ENCODE assay signal across 11 cellular contexts in genomic region chr17:59762022-59762825, GRCh38. TPM values are rescaled to one million over a fixed set of nuclear protein-coding genes. Genes with fewer than 3 reads are reported as not detected.
DNase-seq lines count a peak whose midpoint lies in the region; ATAC-seq and TF ChIP-seq lines count a peak whose summit lies in the region.
"Had no signal": no experiment of that assay in that cellular context is flagged by ENCODE, and none has a peak within 500 bp of the region (broad histone marks: within the 10 kb centered on the region; RNA-seq: fewer than 3 reads in every experiment).

No MANE protein-coding gene starts in this region.

- peak overlapping the region in 1 of 2 experiments; percentile 91 for H3K4ac ChIP-seq in mesenchymal stem cell (ENCODE audit: low read depth in 1 of 2, low read length in 2 of 2)

- peak overlapping the region; percentile 99 for H2AK5ac ChIP-seq in mesenchymal stem cell (ENCODE audit: low read length, severe bottlenecking)

- ATAC-seq in left ventricle myocardium superior: no peak
- ATAC-seq: sciatic nerve had no signal

- intact Hi-C loops in vagina (cut with DNase I): no loop called here
- intact Hi-C loops in left ventricle myocardium superior (cut with micrococcal nuclease): no loop called here

- peak overlapping the region; percentile 5 for H3K4me2 ChIP-seq in mesenchymal stem cell (ENCODE audit: low read length, poor library complexity, severe bottlenecking)

- TF ChIP-seq CTCF in vagina (IDR thresholded peaks at IDR 0.05): no peak

- H2AFZ ChIP-seq in mesenchymal stem cell (ENCODE audit: low read depth, low read length): no peak overlapping the region

- H3K9ac ChIP-seq in HUES64 (ENCODE audit: low read depth, low read length) (peak overlapping the region; percentile 48; the same call in 1 of the 2 replicates), adipocyte (ENCODE audit: low read length) (peak overlapping the region; percentile 45), mesenchymal stem cell (ENCODE audit: low read length) (peak overlapping the region; percentile 82)

- TF ChIP-seq POLR2A in vagina (IDR thresholded peaks at IDR 0.05): no peak

- H3K14ac ChIP-seq in mesenchymal stem cell (ENCODE audit: low read length in 2 of 2): no peak overlapping the region

- peaks cover 2% of the 10 kb centered on the region; the same call in 1 of the 2 replicates for H3K9me3 ChIP-seq in HUES64 (ENCODE audit: insufficient read depth, low read depth, low read length)
- peaks cover 4% of the 10 kb centered on the region for H3K9me3 ChIP-seq in adipocyte (ENCODE audit: control insufficient read depth, low read length)
- no peaks in the 10 kb centered on the region for H3K9me3 ChIP-seq in mesenchymal stem cell (ENCODE audit: control insufficient read depth, low read length)
- H3K9me3 ChIP-seq in vagina: no peaks in the 10 kb centered on the region

- H4K91ac ChIP-seq in mesenchymal stem cell (ENCODE audit: low read length): no peak overlapping the region

- H3K4me3 ChIP-seq in HUES64 (ENCODE audit: low read length) (no peak overlapping the region), adipocyte (ENCODE audit: low read length) (no peak overlapping the region), mesenchymal stem cell (ENCODE audit: insufficient read depth in 1 of 2, low read depth in 1 of 2, low read length in 2 of 2) (no peak overlapping the region), vagina (no peak overlapping the region)

- H3K27ac ChIP-seq in HUES64 (ENCODE audit: low read depth, low read length) (peak overlapping the region; percentile 63), mesenchymal stem cell (ENCODE audit: low read length, poor library complexity, severe bottlenecking) (peak overlapping the region; percentile 100), vagina (no peak overlapping the region)

- no peak overlapping the region for H2BK15ac ChIP-seq in mesenchymal stem cell (ENCODE audit: low read depth, poor library complexity, severe bottlenecking)

- no peak overlapping the region for H4K8ac ChIP-seq in mesenchymal stem cell (ENCODE audit: low read length)

- DNase-seq in CD1c-positive myeloid dendritic cell (ENCODE audit: extremely low spot score) (peak; percentile 29), adipocyte (ENCODE audit: low read depth) (peak; percentile 77), mesenchymal stem cell (peak; percentile 89), LoVo (ENCODE audit: low spot score) (no peak), epidermal melanocyte (ENCODE audit: insufficient read length, low spot score) (no peak), vagina (ENCODE audit: extremely low spot score in 2 of 2) (no peak), left ventricle myocardium superior (no peak)
- DNase-seq: effector CD8-positive, alpha-beta T cell; Right ventricle myocardium superior had no signal

- H3K23ac ChIP-seq in mesenchymal stem cell (ENCODE audit: low read length in 2 of 2): no peak overlapping the region

- H3K4me1 ChIP-seq in HUES64 (ENCODE audit: insufficient read depth, low read length): peaks cover 17% of the 10 kb centered on the region
- H3K4me1 ChIP-seq in adipocyte (ENCODE audit: control insufficient read depth, insufficient read depth, low read length): peaks cover 33% of the 10 kb centered on the region
- peaks cover 8% of the 10 kb centered on the region for H3K4me1 ChIP-seq in mesenchymal stem cell (ENCODE audit: control insufficient read depth, insufficient read depth, low read depth, low read length)
- no peaks in the 10 kb centered on the region for H3K4me1 ChIP-seq in vagina

- WGBS in HUES64: 100% methylated on average over 2 of the region's 4 CpGs
- no CpG with 5 or more reads among the region's 4 CpGs for WGBS in mesenchymal stem cell

- peak overlapping the region; percentile 99 for H2BK5ac ChIP-seq in mesenchymal stem cell (ENCODE audit: low read depth, low read length, poor library complexity, severe bottlenecking)

- no peak overlapping the region for H2BK12ac ChIP-seq in mesenchymal stem cell (ENCODE audit: low read length in 2 of 2)

- peak overlapping the region in 1 of 2 experiments; percentile 37 for H3K18ac ChIP-seq in mesenchymal stem cell (ENCODE audit: low read depth in 1 of 2, low read length in 2 of 2)

- H3K27me3 ChIP-seq in HUES64 (ENCODE audit: insufficient read depth, low read length) (no peaks in the 10 kb centered on the region), adipocyte (replicated peaks; ENCODE audit: control insufficient read depth, insufficient read depth, low read length) (no peaks in the 10 kb centered on the region), mesenchymal stem cell (ENCODE audit: control insufficient read depth in 1 of 2, insufficient read depth in 1 of 2, low read length in 2 of 2) (no peaks in the 10 kb centered on the region), vagina (no peaks in the 10 kb centered on the region)

- peaks cover 3% of the 10 kb centered on the region for H3K79me1 ChIP-seq in mesenchymal stem cell (replicated peaks; ENCODE audit: low read length, poor library complexity, severe bottlenecking)

- H2BK120ac ChIP-seq in mesenchymal stem cell (ENCODE audit: low read depth, low read length): peak overlapping the region; percentile 58

- H3K36me3 ChIP-seq in HUES64 (ENCODE audit: insufficient read depth, low read length): peaks cover 12% of the 10 kb centered on the region; the same call in 1 of the 2 replicates
- peaks cover 18% of the 10 kb centered on the region for H3K36me3 ChIP-seq in adipocyte (ENCODE audit: control insufficient read depth, insufficient read depth, low read length, severe bottlenecking)
- peaks cover 2 to 18% of the 10 kb centered on the region in 2 experiments for H3K36me3 ChIP-seq in mesenchymal stem cell (ENCODE audit: control insufficient read depth in 1 of 2, insufficient read depth in 2 of 2, low read depth in 1 of 2, low read length in 2 of 2)
- no peaks in the 10 kb centered on the region for H3K36me3 ChIP-seq in vagina

RNA-seq across cellular contexts. Expression of gene VMP1, which starts 54.8 kb away (rescaled TPM):
- 47.4 TPM for polyA plus RNA-seq in HUES64 (2013, experiment 1 of 2)
- polyA plus RNA-seq in HUES64 (2013, experiment 2 of 2): 41.7 TPM
- 116 TPM for polyA plus RNA-seq in mesenchymal stem cell (2013, experiment 1 of 2)
- 116 TPM for polyA plus RNA-seq in mesenchymal stem cell (2013, experiment 2 of 2)
- total RNA-seq in vagina (380 TPM), left ventricle myocardium superior (55.9 TPM)

RNA-seq across cellular contexts. Expression of gene PTRH2, which starts 55.0 kb away (rescaled TPM):
- polyA plus RNA-seq in HUES64 (2013, experiment 1 of 2): 39.9 TPM
- polyA plus RNA-seq in HUES64 (2013, experiment 2 of 2): 36.5 TPM
- polyA plus RNA-seq in mesenchymal stem cell (2013, experiment 1 of 2): 31.8 TPM
- polyA plus RNA-seq in mesenchymal stem cell (2013, experiment 2 of 2): 32.0 TPM
- total RNA-seq in vagina (43.0 TPM), left ventricle myocardium superior (10.4 TPM)

Comparison
In these comparisons a context has a peak if more than half of its experiments do, and no peak if none do; other contexts are left out.
1. DNase-seq: peak in CD1c-positive myeloid dendritic cell (single experiment), adipocyte (single experiment) and mesenchymal stem cell (single experiment); none in LoVo (single experiment), epidermal melanocyte (single experiment), vagina (0 of 2) and left ventricle myocardium superior (single experiment).
2. Peak in every context shown above with its lines, with median percentiles within 50 percentile points of each other: H3K9ac ChIP-seq.